Comparison of ENCODE assay signal across 24 cellular contexts in genomic region chr19:13127051-13127450, GRCh38.
"Had no signal": no experiment of that assay in that cellular context is flagged by ENCODE, and none has a peak within 500 bp of the region (broad histone marks: within the 10 kb centered on the region; RNA-seq: fewer than 3 reads in every experiment).

No MANE protein-coding gene starts in this region.

- DNase-seq: activated B cell treated with CpG ODN at 0.5 μM for 24 hours; activated CD4-positive, alpha-beta T cell treated with anti-CD3 and anti-CD28 coated beads for 36 hours; activated CD4-positive, alpha-beta T cell treated with anti-CD3 and anti-CD28 coated beads, Interleukin-2, amount 50 U/mL, for 4 hours; activated CD8-positive, alpha-beta memory T cell treated with anti-CD3 and anti-CD28 coated beads, Interleukin-2, amount 50 U/mL, for 48 hours; activated effector memory CD4-positive, alpha-beta T cell treated with Interleukin-2 at 50 U/mL for 16 hours; activated naive CD4-positive, alpha-beta T cell treated with anti-CD3 and anti-CD28 coated beads for 36 hours; activated naive CD8-positive, alpha-beta T cell treated with anti-CD3 and anti-CD28 coated beads, Interleukin-2, amount 10 ng/mL, durations not matched to agents 7 days and 5 days; activated T-cell treated with anti-CD3 and anti-CD28 coated beads, Interleukin-2, amount 50 U/mL, for 48 hours; amniotic stem cell; effector CD4-positive, alpha-beta T cell; glutamatergic neuron; hippocampal formation; left ventricle myocardium superior; midbrain; natural killer cell; ovary; psoas muscle; stimulated activated CD4-positive, alpha-beta T cell treated with anti-CD3 and anti-CD28 coated beads, Interleukin-4, amount 100 ng/mL, for 24 hours; stimulated activated naive CD8-positive, alpha-beta T cell treated with anti-CD3 and anti-CD28 coated beads, Interleukin-15, Interleukin-2, amounts not matched to agents 100 U/mL and 50 U/mL, for 24 hours; substantia nigra; T-helper 9 cell; thyroid gland had no signal

- H3K27ac ChIP-seq: ovary, psoas muscle, right atrium auricular region, thyroid gland had no signal

- H3K4me3 ChIP-seq: cardiac muscle cell, ovary, psoas muscle, right atrium auricular region, thyroid gland had no signal

- H3K4me1 ChIP-seq: psoas muscle, right atrium auricular region, thyroid gland had no signal

- H3K27me3 ChIP-seq: cardiac muscle cell, ovary, right atrium auricular region, thyroid gland had no signal

- H3K36me3 ChIP-seq: cardiac muscle cell, ovary, right atrium auricular region, thyroid gland had no signal

- H3K9me3 ChIP-seq: ovary, psoas muscle, right atrium auricular region, thyroid gland had no signal

- ATAC-seq: activated CD4-positive, alpha-beta T cell treated with anti-CD3 and anti-CD28 coated beads for 36 hours; left ventricle myocardium superior; natural killer cell; psoas muscle; stimulated activated naive CD8-positive, alpha-beta T cell treated with anti-CD3 and anti-CD28 coated beads, Interleukin-15, Interleukin-2, amounts not matched to agents 100 U/mL and 50 U/mL, for 24 hours had no signal
